In the genomic region with DNA sequence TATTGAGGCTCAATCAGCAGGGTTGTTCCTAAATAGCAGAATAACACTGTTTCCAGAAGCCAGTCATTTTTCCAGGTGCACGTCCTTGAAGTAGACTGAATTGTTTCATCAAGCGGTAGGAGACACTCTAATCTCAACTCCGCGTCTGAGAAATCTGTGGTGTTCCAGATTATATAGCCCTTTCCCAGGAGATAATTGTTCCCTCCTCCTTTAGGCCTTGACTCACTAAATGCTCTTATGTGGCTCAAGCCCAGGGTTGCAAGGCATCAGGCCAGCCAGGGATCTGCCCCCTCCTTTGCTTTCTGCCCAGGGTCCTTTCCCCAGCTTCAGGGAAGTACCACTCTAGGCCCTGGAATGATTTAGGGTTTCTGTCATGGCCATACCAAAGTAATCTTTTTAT, we compare ENCODE assay signal across 26 cellular contexts.
"Had no signal": no experiment of that assay in that cellular context is flagged by ENCODE, and none has a peak within 500 bp of the region (broad histone marks: within the 10 kb centered on the region; RNA-seq: fewer than 3 reads in every experiment).

No MANE protein-coding gene starts in this region.

- H3K4me1 Mint-ChIP-seq: activated CD4-positive, alpha-beta T cell treated with anti-CD3 and anti-CD28 coated beads for 36 hours; activated naive CD4-positive, alpha-beta T cell treated with anti-CD3 and anti-CD28 coated beads, Interleukin-2, amount 10 ng/mL, durations not matched to agents 7 days and 5 days; activated T-helper 17 cell treated with anti-CD3 and anti-CD28 coated beads, Interleukin-2, amount 50 U/mL, for 72 hours had no signal

- H3K27ac ChIP-seq: breast epithelium, coronary artery, SK-N-MC, VCaP had no signal

- DNase-seq: activated CD4-positive, alpha-beta memory T cell treated with anti-CD3 and anti-CD28 coated beads, Interleukin-2, amount 10 ng/mL, durations not matched to agents 7 days and 5 days; activated CD4-positive, alpha-beta T cell treated with anti-CD3 and anti-CD28 coated beads for 36 hours; activated CD4-positive, alpha-beta T cell treated with anti-CD3 and anti-CD28 coated beads, Interleukin-2, amount 50 U/mL, for 1 hour; activated gamma-delta T cell; activated naive CD4-positive, alpha-beta T cell treated with anti-CD3 and anti-CD28 coated beads, Interleukin-2, amount 10 ng/mL, durations not matched to agents 7 days and 5 days; activated naive CD8-positive, alpha-beta T cell treated with anti-CD3 and anti-CD28 coated beads for 36 hours; activated T-cell treated with anti-CD3 and anti-CD28 coated beads for 4 hours; activated T-cell treated with anti-CD3 and anti-CD28 coated beads, Interleukin-2, amount 50 U/mL, for 48 hours; anterior cingulate cortex; central memory CD4-positive, alpha-beta T cell; KG1; NCI-H1694; NCI-H2029; NCI-H2171; NCI-H345; NCI-H510A; NCI-H526 treated with DMSO at 0.1 percent for 48 hours; T-cell; T-helper 2 cell; T1000 had no signal

- ATAC-seq: activated CD4-positive, alpha-beta T cell treated with anti-CD3 and anti-CD28 coated beads for 36 hours; activated T-helper 17 cell treated with anti-CD3 and anti-CD28 coated beads, Interleukin-2, amount 50 U/mL, for 72 hours; Right ventricle myocardium inferior; T-cell had no signal

- H3K36me3 Mint-ChIP-seq: activated naive CD4-positive, alpha-beta T cell treated with anti-CD3 and anti-CD28 coated beads, Interleukin-2, amount 10 ng/mL, durations not matched to agents 7 days and 5 days; activated naive CD8-positive, alpha-beta T cell treated with anti-CD3 and anti-CD28 coated beads for 36 hours; T-cell had no signal

- H3K9me3 Mint-ChIP-seq: activated CD4-positive, alpha-beta memory T cell treated with anti-CD3 and anti-CD28 coated beads, Interleukin-2, amount 10 ng/mL, durations not matched to agents 7 days and 5 days; activated naive CD4-positive, alpha-beta T cell treated with anti-CD3 and anti-CD28 coated beads, Interleukin-2, amount 10 ng/mL, durations not matched to agents 7 days and 5 days; activated naive CD8-positive, alpha-beta T cell treated with anti-CD3 and anti-CD28 coated beads for 36 hours; activated T-helper 17 cell treated with anti-CD3 and anti-CD28 coated beads, Interleukin-2, amount 50 U/mL, for 72 hours; T-cell had no signal

- H3K36me3 ChIP-seq: breast epithelium had no signal

- H3K4me1 ChIP-seq: breast epithelium had no signal

- H3K4me3 ChIP-seq: breast epithelium, coronary artery, SK-N-MC had no signal

- H3K4me3 Mint-ChIP-seq: activated CD4-positive, alpha-beta memory T cell treated with anti-CD3 and anti-CD28 coated beads, Interleukin-2, amount 10 ng/mL, durations not matched to agents 7 days and 5 days; activated CD4-positive, alpha-beta T cell treated with anti-CD3 and anti-CD28 coated beads for 36 hours; activated naive CD4-positive, alpha-beta T cell treated with anti-CD3 and anti-CD28 coated beads, Interleukin-2, amount 10 ng/mL, durations not matched to agents 7 days and 5 days; activated naive CD8-positive, alpha-beta T cell treated with anti-CD3 and anti-CD28 coated beads for 36 hours; activated T-helper 17 cell treated with anti-CD3 and anti-CD28 coated beads, Interleukin-2, amount 50 U/mL, for 72 hours; T-cell had no signal

- H3K27me3 Mint-ChIP-seq: activated CD4-positive, alpha-beta memory T cell treated with anti-CD3 and anti-CD28 coated beads, Interleukin-2, amount 10 ng/mL, durations not matched to agents 7 days and 5 days; activated CD4-positive, alpha-beta T cell treated with anti-CD3 and anti-CD28 coated beads for 36 hours; activated naive CD8-positive, alpha-beta T cell treated with anti-CD3 and anti-CD28 coated beads for 36 hours; activated T-helper 17 cell treated with anti-CD3 and anti-CD28 coated beads, Interleukin-2, amount 50 U/mL, for 72 hours had no signal

- H3K27ac Mint-ChIP-seq: activated CD4-positive, alpha-beta memory T cell treated with anti-CD3 and anti-CD28 coated beads, Interleukin-2, amount 10 ng/mL, durations not matched to agents 7 days and 5 days; activated CD4-positive, alpha-beta T cell treated with anti-CD3 and anti-CD28 coated beads for 36 hours; activated naive CD4-positive, alpha-beta T cell treated with anti-CD3 and anti-CD28 coated beads, Interleukin-2, amount 10 ng/mL, durations not matched to agents 7 days and 5 days; activated naive CD8-positive, alpha-beta T cell treated with anti-CD3 and anti-CD28 coated beads for 36 hours; activated T-helper 17 cell treated with anti-CD3 and anti-CD28 coated beads, Interleukin-2, amount 50 U/mL, for 72 hours; T-cell had no signal

- H3K27me3 ChIP-seq: breast epithelium had no signal

- H3K9me3 ChIP-seq: breast epithelium had no signal
